18 cellular contexts compared by ENCODE assay signal in the genomic region with DNA sequence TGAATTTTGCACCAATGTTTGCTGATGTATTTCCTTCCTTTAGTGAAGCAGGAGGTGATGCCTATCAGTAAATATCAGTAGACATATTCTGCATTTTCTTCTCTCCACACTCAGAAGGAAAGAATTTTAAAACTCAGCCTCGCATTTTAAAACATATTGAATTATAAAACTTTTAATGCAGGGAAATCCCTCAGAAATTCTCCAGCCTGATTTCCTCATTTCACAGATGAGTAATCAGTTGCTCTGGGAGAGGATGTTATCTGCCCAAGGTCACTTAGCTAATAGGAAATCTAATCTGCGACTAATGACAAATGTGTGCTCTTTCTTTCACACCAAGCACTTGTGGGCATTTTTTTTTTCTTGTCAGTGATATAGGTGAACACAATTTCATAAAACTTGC.
A peak's percentile ranks its signal among the peaks of the same experiment; 100 is the strongest.
DNase-seq lines count a peak whose midpoint lies in the region; FAIRE-seq and TF ChIP-seq lines count a peak whose summit lies in the region.
"Had no signal": no experiment of that assay in that cellular context is flagged by ENCODE, and none has a peak within 500 bp of the region (broad histone marks: within the 10 kb centered on the region; RNA-seq: fewer than 3 reads in every experiment).

No MANE protein-coding gene starts in this region.

- no peaks in the 10 kb centered on the region for H3K79me2 ChIP-seq in trophoblast cell (ENCODE audit: control insufficient read depth, insufficient read depth, low read length, poor library complexity)

- H3K36me3 ChIP-seq in trophoblast cell (ENCODE audit: control insufficient read depth in 1 of 2, insufficient read depth in 2 of 2, low read length in 2 of 2), result no peaks in the 10 kb centered on the region

- TF ChIP-seq CTCF in foreskin fibroblast (IDR thresholded peaks at IDR 0.05; ENCODE audit: low read depth, low read length), result no peak

- no CpG with 5 or more reads among the region's 2 CpGs for WGBS in trophoblast cell (ENCODE audit: extremely low coverage, insufficient coverage, insufficient read length)

- H3K14ac ChIP-seq in trophoblast cell (ENCODE audit: low read length), result no peak overlapping the region

- H3K4me1 ChIP-seq in trophoblast cell (ENCODE audit: control insufficient read depth in 1 of 2, insufficient read depth in 2 of 2, low read length in 2 of 2), result no peaks in the 10 kb centered on the region

- no peak overlapping the region for H3K23ac ChIP-seq in trophoblast cell (ENCODE audit: low read length)

- no peaks in the 10 kb centered on the region for H3K79me1 ChIP-seq in trophoblast cell (ENCODE audit: low read length)

- H3K4ac ChIP-seq in trophoblast cell (ENCODE audit: low read depth, low read length), result no peak overlapping the region

- no peak overlapping the region for H4K12ac ChIP-seq in trophoblast cell (ENCODE audit: low read depth, low read length)

- no peak overlapping the region for H2AK5ac ChIP-seq in trophoblast cell (ENCODE audit: low read length)

- no peak overlapping the region for H2BK12ac ChIP-seq in trophoblast cell (ENCODE audit: low read length)

- no peak overlapping the region for H3K9ac ChIP-seq in trophoblast cell (ENCODE audit: low read length)
- H3K9ac ChIP-seq: KMS-11 had no signal

- DNase-seq in GM03348 (ENCODE audit: low spot score) (peak; percentile 9), amniotic epithelial cell (ENCODE audit: low read depth) (peak; percentile 84), foreskin fibroblast (peak; percentile 18 to 50), trophoblast cell (peak; percentile 13 to 84), midbrain (lab: John Stamatoyannopoulos, UW) (no peak), SW 1271 (lab: John Stamatoyannopoulos, UW) (no peak), urothelium cell line (ENCODE audit: low spot score) (no peak)
- DNase-seq: Calu3; CD4-positive, CD25-positive, alpha-beta regulatory T cell; GF-D8; NCI-H2029 treated with DMSO at 0.1 percent for 48 hours; NCI-H345; NCI-H69; NK-92 treated with Interleukin-12 subunit alpha and Interleukin-12 subunit beta, amount 100 ng/mL, for 24 hours; OCI-M1; RPMI8226 had no signal

- H4K8ac ChIP-seq in trophoblast cell (ENCODE audit: low read depth, low read length), result no peak overlapping the region

- H3K4me2 ChIP-seq in trophoblast cell (ENCODE audit: low read length), result no peak overlapping the region
- H3K4me2 ChIP-seq: KMS-11 had no signal

- H3K27ac ChIP-seq in trophoblast cell (ENCODE audit: low read depth, low read length), result no peak overlapping the region
- H3K27ac ChIP-seq: KMS-11 had no signal

- H3K9me3 ChIP-seq in trophoblast cell (ENCODE audit: insufficient read depth, low read depth, low read length), result no peaks in the 10 kb centered on the region

- no peak overlapping the region for H4K91ac ChIP-seq in trophoblast cell (ENCODE audit: low read depth, low read length)

- no peak overlapping the region for H2BK120ac ChIP-seq in trophoblast cell (ENCODE audit: insufficient read depth, low read length, poor library complexity)

- H3K18ac ChIP-seq in trophoblast cell (ENCODE audit: low read length), result no peak overlapping the region

- no peak overlapping the region for H2AFZ ChIP-seq in trophoblast cell (ENCODE audit: insufficient read depth, low read length, poor library complexity)

- FAIRE-seq in urothelium cell line (lab: Jason Lieb, UNC), result no peak
- FAIRE-seq: H1 had no signal

- no peak overlapping the region for H3K4me3 ChIP-seq in foreskin fibroblast (ENCODE audit: low read depth in 1 of 2, low read length in 2 of 2)
- no peak overlapping the region for H3K4me3 ChIP-seq in trophoblast cell (ENCODE audit: low read depth, low read length)

- H2BK5ac ChIP-seq in trophoblast cell (ENCODE audit: low read depth, low read length, poor library complexity), result no peak overlapping the region

- H3K27me3 ChIP-seq in trophoblast cell (ENCODE audit: insufficient read depth, low read length), result no peaks in the 10 kb centered on the region

Comparison
In these comparisons a context has a peak if more than half of its experiments do, and no peak if none do; other contexts are left out.
1. DNase-seq: peak in GM03348 (single experiment), amniotic epithelial cell (single experiment), foreskin fibroblast (2 of 2) and trophoblast cell (2 of 2); none in midbrain (single experiment), SW 1271 (0 of 2) and urothelium cell line (single experiment).